In genomic region chr3:65685621-65686020, GRCh38 we compare ENCODE assay signal across 10 cellular contexts.
DNase-seq lines count a peak whose midpoint lies in the region; ATAC-seq, FAIRE-seq and TF ChIP-seq lines count a peak whose summit lies in the region.
"Had no signal": no experiment of that assay in that cellular context is flagged by ENCODE, and none has a peak within 500 bp of the region (broad histone marks: within the 10 kb centered on the region; RNA-seq: fewer than 3 reads in every experiment).

No MANE protein-coding gene starts in this region.

- H3K9me3 ChIP-seq in left ventricle myocardium inferior (replicated peaks) (no peaks in the 10 kb centered on the region), thoracic aorta (no peaks in the 10 kb centered on the region), prostate gland (no peaks in the 10 kb centered on the region)

- H3K4me3 ChIP-seq in left ventricle myocardium inferior (no peak overlapping the region), thoracic aorta (no peak overlapping the region), prostate gland (no peak overlapping the region)
- H3K4me3 ChIP-seq: coronary artery had no signal

- ATAC-seq in Right ventricle myocardium superior (ENCODE audit: poor library complexity): peak; percentile 53
- no peak for ATAC-seq in thoracic aorta (ENCODE audit: insufficient number of reproducible peaks, low FRiP score, low read depth)
- ATAC-seq in GM18858 (IDR thresholded peaks at IDR 0.05; ENCODE audit: unreplicated experiment): no peak

- intact Hi-C loops in Right ventricle myocardium superior (cut with DNase I): no loop called here
- intact Hi-C loops in left ventricle myocardium inferior (cut with micrococcal nuclease): no loop called here
- intact Hi-C loops in prostate gland (cut with DNase I): no loop called here

- peaks cover 20% of the 10 kb centered on the region for H3K4me1 ChIP-seq in left ventricle myocardium inferior
- peaks cover 3 to 42% of the 10 kb centered on the region in 2 donors for H3K4me1 ChIP-seq in thoracic aorta (ENCODE audit: control insufficient read depth in 1 of 2, low read depth in 2 of 2)
- H3K4me1 ChIP-seq in prostate gland (replicated peaks): no peaks in the 10 kb centered on the region

- FAIRE-seq in islet of Langerhans (lab: Jason Lieb, UNC): peak; percentile 93

- no peak for DNase-seq in Right ventricle myocardium superior
- no peak for DNase-seq in left ventricle myocardium inferior
- DNase-seq in astrocyte of the hippocampus (ENCODE audit: low read depth, low spot score): peak; percentile 79
- no peak for DNase-seq in thoracic aorta (ENCODE audit: low spot score)
- DNase-seq in prostate gland (ENCODE audit: low spot score): no peak
- no peak for DNase-seq in activated T-cell treated with anti-CD3 and anti-CD28 coated beads, Interleukin-2, amount 50 U/mL, for 1 hour
- DNase-seq: occipital lobe had no signal

- H3K27me3 ChIP-seq in left ventricle myocardium inferior (ENCODE audit: low read depth) (no peaks in the 10 kb centered on the region), thoracic aorta (replicated peaks; ENCODE audit: insufficient read depth) (no peaks in the 10 kb centered on the region), prostate gland (replicated peaks; ENCODE audit: insufficient read depth) (no peaks in the 10 kb centered on the region)

- WGBS in prostate gland: 49% methylated on average over 3 of the region's 3 CpGs

- no peak for TF ChIP-seq POLR2A in prostate gland (IDR thresholded peaks at IDR 0.05)

- TF ChIP-seq CTCF in left ventricle myocardium inferior (IDR thresholded peaks at IDR 0.05; ENCODE audit: borderline replicate concordance) (no peak), thoracic aorta (IDR thresholded peaks at IDR 0.05) (no peak), prostate gland (IDR thresholded peaks at IDR 0.05) (no peak)

- H3K36me3 ChIP-seq in left ventricle myocardium inferior (no peaks in the 10 kb centered on the region), thoracic aorta (no peaks in the 10 kb centered on the region), prostate gland (no peaks in the 10 kb centered on the region)

- H3K27ac ChIP-seq in left ventricle myocardium inferior (replicated peaks) (no peak overlapping the region), thoracic aorta (peak overlapping the region; percentile 0 to 2), prostate gland (no peak overlapping the region)

Comparison
In these comparisons a context has a peak if more than half of its experiments do, and no peak if none do; other contexts are left out.
1. H3K27ac ChIP-seq: peak in thoracic aorta (2 of 2); none in left ventricle myocardium inferior (single experiment) and prostate gland (0 of 2).